Comparison of ENCODE assay signal across 27 cellular contexts in genomic region chr16:70276392-70276791, GRCh38.
"Had no signal": no experiment of that assay in that cellular context is flagged by ENCODE, and none has a peak within 500 bp of the region (broad histone marks: within the 10 kb centered on the region; RNA-seq: fewer than 3 reads in every experiment).

No MANE protein-coding gene starts in this region.

- H3K4me3 Mint-ChIP-seq: activated T-helper 17 cell treated with anti-CD3 and anti-CD28 coated beads, Interleukin-2, amount 50 U/mL, for 72 hours; central memory CD8-positive, alpha-beta T cell; dendritic cell treated with granulocyte-macrophage colony-stimulating factor and Interleukin-4, amounts not matched to agents 40 ng/mL and 50 ng/mL, for 4 days; endodermal cell; natural killer cell had no signal

- H3K9me3 ChIP-seq: esophagus muscularis mucosa, heart right ventricle, lower lobe of right lung, spleen, testis, transverse colon had no signal

- H3K27ac Mint-ChIP-seq: activated T-helper 17 cell treated with anti-CD3 and anti-CD28 coated beads, Interleukin-2, amount 50 U/mL, for 72 hours; dendritic cell treated with granulocyte-macrophage colony-stimulating factor and Interleukin-4, amounts not matched to agents 40 ng/mL and 50 ng/mL, for 4 days; endodermal cell; natural killer cell had no signal

- H3K27me3 Mint-ChIP-seq: activated T-helper 17 cell treated with anti-CD3 and anti-CD28 coated beads, Interleukin-2, amount 50 U/mL, for 72 hours; central memory CD8-positive, alpha-beta T cell; dendritic cell treated with granulocyte-macrophage colony-stimulating factor and Interleukin-4, amounts not matched to agents 40 ng/mL and 50 ng/mL, for 4 days had no signal

- ATAC-seq: activated CD4-positive, CD25-positive, alpha-beta regulatory T cell treated with anti-CD3 and anti-CD28 coated beads, Interleukin-2, amount 50 U/mL, for 24 hours; activated T-helper 17 cell treated with anti-CD3 and anti-CD28 coated beads, Interleukin-2, amount 50 U/mL, for 72 hours; heart right ventricle; left lobe of liver; lower lobe of right lung; natural killer cell; right cardiac atrium had no signal

- H3K4me1 Mint-ChIP-seq: central memory CD8-positive, alpha-beta T cell; endodermal cell; natural killer cell had no signal

- H3K4me3 ChIP-seq: esophagus muscularis mucosa, heart right ventricle, lower lobe of right lung, spleen, testis, transverse colon had no signal

- H3K4me1 ChIP-seq: lower lobe of right lung, spleen, testis, transverse colon had no signal

- H3K9me3 Mint-ChIP-seq: activated T-helper 17 cell treated with anti-CD3 and anti-CD28 coated beads, Interleukin-2, amount 50 U/mL, for 72 hours; central memory CD8-positive, alpha-beta T cell; dendritic cell treated with granulocyte-macrophage colony-stimulating factor and Interleukin-4, amounts not matched to agents 40 ng/mL and 50 ng/mL, for 4 days; endodermal cell; natural killer cell had no signal

- H3K27ac ChIP-seq: esophagus muscularis mucosa, heart right ventricle, lower lobe of right lung, spleen, testis, transverse colon, WERI-Rb-1 had no signal

- DNase-seq: activated CD4-positive, alpha-beta T cell treated with anti-CD3 and anti-CD28 coated beads for 48 hours; activated CD4-positive, alpha-beta T cell treated with anti-CD3 and anti-CD28 coated beads, Interleukin-2, amount 50 U/mL, for 48 hours; activated CD8-positive, alpha-beta memory T cell treated with anti-CD3 and anti-CD28 coated beads for 24 hours; activated gamma-delta T cell treated with Interleukin-2 at 50 U/mL for 16 hours; activated naive CD4-positive, alpha-beta T cell treated with anti-CD3 and anti-CD28 coated beads, Interleukin-2, amount 50 U/mL, for 16 hours; endodermal cell; foreskin melanocyte; heart right ventricle; kidney glomerular epithelial cell; lower lobe of right lung; mesendoderm; natural killer cell; right cardiac atrium; spleen; stimulated activated naive CD4-positive, alpha-beta T cell; T1000; testis; transverse colon; WERI-Rb-1 had no signal

- FAIRE-seq: bronchial epithelial cell, urothelium cell line had no signal

- H3K27me3 ChIP-seq: esophagus muscularis mucosa, heart right ventricle, spleen, testis, transverse colon had no signal
